ENCODE assay signal across 9 cellular contexts in the genomic region with DNA sequence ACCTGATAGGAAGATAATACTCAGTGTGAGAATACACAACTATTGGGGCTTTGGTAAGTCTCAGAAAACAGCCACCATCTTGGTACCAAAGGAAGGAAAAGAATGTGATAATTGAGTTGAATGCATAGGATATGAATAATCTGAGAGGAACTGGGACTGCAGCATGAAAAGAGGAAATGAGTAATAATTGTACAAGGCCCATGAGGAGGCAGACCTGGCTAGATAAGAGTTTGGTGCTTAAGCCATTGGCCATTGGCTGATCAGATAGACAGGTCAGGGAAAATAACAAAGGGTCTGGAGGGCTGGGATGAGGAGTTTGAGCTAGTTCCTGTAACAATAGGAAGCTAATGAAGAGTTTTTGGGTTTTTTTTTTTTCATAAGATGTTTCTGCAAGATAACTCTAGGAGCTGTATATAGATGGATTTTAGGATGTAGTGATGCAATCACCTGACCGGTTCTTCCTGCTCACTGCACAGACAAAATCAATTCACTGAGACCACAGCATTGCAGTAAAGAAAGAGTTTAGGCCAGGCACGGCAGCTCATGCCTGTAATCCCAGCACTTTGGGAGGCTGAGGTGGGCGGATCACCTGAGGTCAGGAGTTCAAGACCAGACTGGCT. TPM values are rescaled to one million over a fixed set of nuclear protein-coding genes. Genes with fewer than 3 reads are reported as not detected.
DNase-seq lines count a peak whose midpoint lies in the region; ATAC-seq and TF ChIP-seq lines count a peak whose summit lies in the region.
"Had no signal": no experiment of that assay in that cellular context is flagged by ENCODE, and none has a peak within 500 bp of the region (broad histone marks: within the 10 kb centered on the region; RNA-seq: fewer than 3 reads in every experiment).

No MANE protein-coding gene starts in this region.

- H3K4me3 ChIP-seq in ovary, result no peak overlapping the region

- no peak for TF ChIP-seq CTCF in foreskin keratinocyte (conservative IDR thresholded peaks at IDR 0.05)
- TF ChIP-seq CTCF in ovary (IDR thresholded peaks at IDR 0.05), result no peak

- H3K36me3 ChIP-seq in ovary, result no peaks in the 10 kb centered on the region

- no peak for TF ChIP-seq POLR2A in ovary (IDR thresholded peaks at IDR 0.05)

- no peaks in the 10 kb centered on the region for H3K9me3 ChIP-seq in ovary

- peak; percentile 23 for DNase-seq in NCI-H460 (ENCODE audit: extremely low read depth, low read depth)
- peak; percentile 59 to 79 for DNase-seq in foreskin keratinocyte
- no peak for DNase-seq in stimulated activated CD4-positive, alpha-beta T cell treated with anti-CD3 and anti-CD28 coated beads, Interleukin-2, amount 100 ng/mL, for 24 hours
- no peak for DNase-seq in ovary
- no peak for DNase-seq in mucosa of gallbladder (ENCODE audit: low spot score)

- 72 to 88% (median 73%) methylated on average over 3 of the region's 3 CpGs for WGBS in ovary, 3 donors

- intact Hi-C loops in ovary (cut with DNase I), result no loop called here

- H3K27me3 ChIP-seq in foreskin keratinocyte, result no peaks in the 10 kb centered on the region
- no peaks in the 10 kb centered on the region for H3K27me3 ChIP-seq in ovary

- H3K4me1 ChIP-seq in foreskin keratinocyte, result peaks cover 5% of the 10 kb centered on the region
- H3K4me1 ChIP-seq in ovary (ENCODE audit: insufficient read depth), result no peaks in the 10 kb centered on the region

- ATAC-seq in GM18511 (IDR thresholded peaks at IDR 0.05; ENCODE audit: unreplicated experiment) (peak; percentile 97), HG02610 (IDR thresholded peaks at IDR 0.05; ENCODE audit: unreplicated experiment) (peak; percentile 92), foreskin keratinocyte (peak; percentile 82), GM18520 (IDR thresholded peaks at IDR 0.05; ENCODE audit: unreplicated experiment) (no peak)

- no peak for TF ChIP-seq EP300 in ovary (IDR thresholded peaks at IDR 0.05)

- no peak overlapping the region for H3K27ac ChIP-seq in foreskin keratinocyte
- no peak overlapping the region for H3K27ac ChIP-seq in ovary
- H3K27ac ChIP-seq: KMS-11 had no signal

RNA-seq across cellular contexts. Expression of a gene that starts 5.3 kb away (rescaled TPM):
- 103 and 107 TPM in 2 replicates for total RNA-seq in NCI-H460 (2014; rRNA removed; shearing (Covaris generic))
- 64.1 and 85.9 TPM in 2 replicates for polyA plus RNA-seq in NCI-H460 (2014; cell fraction: nucleus; rRNA removed)
- total RNA-seq in foreskin keratinocyte (11.9 and 12.3 TPM in 2 replicates), ovary (10 to 100 TPM in 6 of 7 donors, 1 to 10 TPM in 1; 9.9 to 18.1 (median 15.3) TPM), mucosa of gallbladder (26.8 TPM)
- polyA plus RNA-seq in foreskin keratinocyte (4.5 and 5.4 TPM in 2 replicates), ovary (10 to 100 TPM in 1 of 2 donors, 1 to 10 TPM in 1; 8.8 to 12.9 TPM)

RNA-seq across cellular contexts. Expression of a gene that starts 21.5 kb away (rescaled TPM):
- total RNA-seq in NCI-H460 (2014; rRNA removed; shearing (Covaris generic)), result 0.69 and 0.74 TPM in 2 replicates
- 0.10 TPM in 1 of 2 replicates, not detected in the other for polyA plus RNA-seq in NCI-H460 (2014; cell fraction: nucleus; rRNA removed)
- total RNA-seq in foreskin keratinocyte, result 0.07 TPM in 1 of 2 replicates, not detected in the other
- 0.07 TPM in 2 replicates for polyA plus RNA-seq in foreskin keratinocyte
- total RNA-seq in ovary, result 1 to 10 TPM; 2.0 to 7.8 (median 3.5) TPM
- polyA plus RNA-seq in ovary, result 10 to 100 TPM in 1 of 2 donors, 1 to 10 TPM in 1; 7.7 to 19.7 TPM
- 4.0 TPM for total RNA-seq in mucosa of gallbladder

RNA-seq across cellular contexts. Expression of a gene that starts 40.8 kb away (rescaled TPM):
- 26.5 and 26.9 TPM in 2 replicates for total RNA-seq in NCI-H460 (2014; rRNA removed; shearing (Covaris generic))
- 29.2 and 35.6 TPM in 2 replicates for polyA plus RNA-seq in NCI-H460 (2014; cell fraction: nucleus; rRNA removed)
- total RNA-seq in foreskin keratinocyte (24.1 and 27.7 TPM in 2 replicates), ovary (1 to 10 TPM; 1.2 to 3.3 (median 2.1) TPM), mucosa of gallbladder (1.3 TPM)
- polyA plus RNA-seq in foreskin keratinocyte (4.7 and 6.8 TPM in 2 replicates), ovary (1 to 10 TPM in 1 of 2 donors, under 1 TPM in 1; 0.92 to 1.6 TPM)

Comparison
In these comparisons a context has a peak if more than half of its experiments do, and no peak if none do; other contexts are left out.
1. DNase-seq: peak in NCI-H460 (single experiment) and foreskin keratinocyte (2 of 2); none in stimulated activated CD4-positive, alpha-beta T cell treated with anti-CD3 and anti-CD28 coated beads, Interleukin-2, amount 100 ng/mL, for 24 hours (0 of 2), ovary (0 of 5) and mucosa of gallbladder (single experiment).